ENCODE assay signal across 8 cellular contexts in the genomic region with DNA sequence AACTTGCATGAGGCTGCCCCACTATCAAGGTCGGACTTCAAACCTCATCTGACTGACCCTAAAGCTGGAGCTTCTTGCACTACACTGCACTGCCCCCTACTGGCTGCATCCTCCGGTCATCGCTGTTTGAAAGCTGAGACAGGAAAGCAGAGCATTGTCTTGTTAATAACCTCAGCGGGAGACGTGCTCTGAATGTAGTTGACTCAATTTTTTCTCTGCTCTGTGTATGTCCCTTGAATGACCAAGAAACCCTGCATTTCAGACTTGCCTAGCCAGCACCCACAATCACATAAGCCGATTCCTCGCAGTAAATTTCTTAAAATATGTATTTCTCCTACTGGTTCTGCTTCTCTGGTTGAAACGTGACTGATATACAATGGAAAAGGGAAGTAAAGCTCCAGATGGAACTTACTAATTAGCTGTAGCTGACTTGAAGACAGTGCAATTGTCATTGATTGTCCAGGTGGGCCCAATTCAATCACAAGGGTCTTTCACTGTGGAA. TPM values are rescaled to one million over a fixed set of nuclear protein-coding genes. Genes with fewer than 3 reads are reported as not detected.
DNase-seq lines count a peak whose midpoint lies in the region; ATAC-seq and TF ChIP-seq lines count a peak whose summit lies in the region.

No MANE protein-coding gene starts in this region.

- H3K4me3 Mint-ChIP-seq in activated naive CD4-positive, alpha-beta T cell treated with anti-CD3 and anti-CD28 coated beads, Interleukin-2, amount 10 ng/mL, durations not matched to agents 7 days and 5 days = no peak overlapping the region

- peak; percentile 90 for ATAC-seq in Right ventricle myocardium inferior

- TF ChIP-seq CTCF in HFF-Myc (IDR thresholded peaks at IDR 0.05; ENCODE audit: low read depth, low read length, missing control alignments) = peak; percentile 98
- TF ChIP-seq CTCF in NB4 (IDR thresholded peaks at IDR 0.05; ENCODE audit: low read depth, low read length) = peak; percentile 96
- peak; percentile 74 to 90 (median 84) for TF ChIP-seq CTCF in uterus (IDR thresholded peaks at IDR 0.05)

- no peaks in the 10 kb centered on the region for H3K27me3 ChIP-seq in uterus

- DNase-seq in GM04503 (ENCODE audit: low read depth) = peak; percentile 31
- DNase-seq in HFF-Myc (ENCODE audit: extremely low read depth, low read depth) = peak; percentile 80
- peak; percentile 90 for DNase-seq in NB4 (ENCODE audit: low read depth)
- peak; percentile 48 for DNase-seq in SK-N-MC (ENCODE audit: low read depth, low spot score)
- peak; percentile 85 for DNase-seq in activated naive CD4-positive, alpha-beta T cell treated with anti-CD3 and anti-CD28 coated beads, Interleukin-2, amount 10 ng/mL, durations not matched to agents 7 days and 5 days
- DNase-seq in Right ventricle myocardium inferior (ENCODE audit: missing footprints) = peak; percentile 92
- DNase-seq in posterior vena cava (ENCODE audit: low spot score) = peak; percentile 96
- peak; percentile 91 to 93 for DNase-seq in uterus

- peaks cover 10% of the 10 kb centered on the region for H3K27me3 Mint-ChIP-seq in activated naive CD4-positive, alpha-beta T cell treated with anti-CD3 and anti-CD28 coated beads, Interleukin-2, amount 10 ng/mL, durations not matched to agents 7 days and 5 days

- no peaks in the 10 kb centered on the region for H3K4me1 Mint-ChIP-seq in activated naive CD4-positive, alpha-beta T cell treated with anti-CD3 and anti-CD28 coated beads, Interleukin-2, amount 10 ng/mL, durations not matched to agents 7 days and 5 days

- TF ChIP-seq POLR2A in NB4 (IDR thresholded peaks at IDR 0.05; ENCODE audit: extremely low read depth, insufficient read length) = no peak
- no peak for TF ChIP-seq POLR2A in uterus (IDR thresholded peaks at IDR 0.05)

- no peaks in the 10 kb centered on the region for H3K36me3 Mint-ChIP-seq in activated naive CD4-positive, alpha-beta T cell treated with anti-CD3 and anti-CD28 coated beads, Interleukin-2, amount 10 ng/mL, durations not matched to agents 7 days and 5 days

- no peaks in the 10 kb centered on the region for H3K9me3 Mint-ChIP-seq in activated naive CD4-positive, alpha-beta T cell treated with anti-CD3 and anti-CD28 coated beads, Interleukin-2, amount 10 ng/mL, durations not matched to agents 7 days and 5 days

- intact Hi-C loops in Right ventricle myocardium inferior (cut with DNase I) (loop anchor here (1.0 to 2.0 kb wide), 2 partner anchors 79 to 348 kb away; no protein-coding TSS in a partner anchor), posterior vena cava (cut with DNase I) (loop anchor here (2.0 to 10.0 kb wide), 3 partner anchors 348 to 1092 kb away; no protein-coding TSS in a partner anchor), uterus (cut with DNase I; ENCODE audit: low total_unique reads) (loop anchor here (5.0 kb wide), 1 partner anchor 349 kb away; no protein-coding TSS in a partner anchor)

- H3K9me3 ChIP-seq in SK-N-MC (ENCODE audit: low read depth, low read length) = no peaks in the 10 kb centered on the region
- no peaks in the 10 kb centered on the region for H3K9me3 ChIP-seq in uterus

- H3K27ac ChIP-seq in SK-N-MC = no peak overlapping the region
- H3K27ac ChIP-seq in uterus = peak overlapping the region in 1 of 2 donors; percentile 31

- no peak overlapping the region for H3K27ac Mint-ChIP-seq in activated naive CD4-positive, alpha-beta T cell treated with anti-CD3 and anti-CD28 coated beads, Interleukin-2, amount 10 ng/mL, durations not matched to agents 7 days and 5 days

- no peak overlapping the region for H3K9ac ChIP-seq in SK-N-MC (ENCODE audit: insufficient read length)

- no peaks in the 10 kb centered on the region for H3K4me1 ChIP-seq in uterus

- H3K4me3 ChIP-seq in HFF-Myc (replicated peaks; ENCODE audit: low read depth, low read length) (no peak overlapping the region), NB4 (ENCODE audit: low read depth, low read length) (peak overlapping the region; percentile 6), SK-N-MC (no peak overlapping the region), uterus (no peak overlapping the region)

- CTCF ChIA-PET in activated naive CD4-positive, alpha-beta T cell treated with anti-CD3 and anti-CD28 coated beads, Interleukin-2, amount 10 ng/mL, durations not matched to agents 7 days and 5 days (lab: Charles Lee) = interaction anchor here (0.8 to 4.1 kb wide), 23 partner anchors 10 to 1045 kb away, joined by 3 to 27 read pairs (median 4); no protein-coding TSS in a partner anchor

- H3K36me3 ChIP-seq in SK-N-MC (ENCODE audit: insufficient read depth, low read length) = no peaks in the 10 kb centered on the region
- no peaks in the 10 kb centered on the region for H3K36me3 ChIP-seq in uterus

RNA-seq across cellular contexts. Expression of gene TCF21, which starts 27.8 kb away (rescaled TPM):
- 5.2 TPM for total RNA-seq in Right ventricle myocardium inferior
- 1 to 10 TPM; 1.9 to 4.5 TPM for total RNA-seq in posterior vena cava
- total RNA-seq in uterus = 1 to 10 TPM; 1.5 to 9.1 (median 4.7) TPM

RNA-seq across cellular contexts. Expression of gene TBPL1, which starts 36.3 kb away (rescaled TPM):
- total RNA-seq in Right ventricle myocardium inferior (14.5 TPM), posterior vena cava (10 to 100 TPM; 16.3 to 19.6 TPM), uterus (10 to 100 TPM in 3 of 4 donors, 1 to 10 TPM in 1; 4.4 to 30.6 (median 19.7) TPM)

Comparison
In these comparisons a context has a peak if more than half of its experiments do, and no peak if none do; other contexts are left out.
1. DNase-seq: peak in every context shown above with its lines; median percentile 96 in posterior vena cava; 92 in Right ventricle myocardium inferior; 92 in uterus; 90 in NB4; 85 in activated naive CD4-positive, alpha-beta T cell treated with anti-CD3 and anti-CD28 coated beads, Interleukin-2, amount 10 ng/mL, durations not matched to agents 7 days and 5 days; 80 in HFF-Myc; 48 in SK-N-MC; 31 in GM04503.